9 cellular contexts compared by ENCODE assay signal in the genomic region with DNA sequence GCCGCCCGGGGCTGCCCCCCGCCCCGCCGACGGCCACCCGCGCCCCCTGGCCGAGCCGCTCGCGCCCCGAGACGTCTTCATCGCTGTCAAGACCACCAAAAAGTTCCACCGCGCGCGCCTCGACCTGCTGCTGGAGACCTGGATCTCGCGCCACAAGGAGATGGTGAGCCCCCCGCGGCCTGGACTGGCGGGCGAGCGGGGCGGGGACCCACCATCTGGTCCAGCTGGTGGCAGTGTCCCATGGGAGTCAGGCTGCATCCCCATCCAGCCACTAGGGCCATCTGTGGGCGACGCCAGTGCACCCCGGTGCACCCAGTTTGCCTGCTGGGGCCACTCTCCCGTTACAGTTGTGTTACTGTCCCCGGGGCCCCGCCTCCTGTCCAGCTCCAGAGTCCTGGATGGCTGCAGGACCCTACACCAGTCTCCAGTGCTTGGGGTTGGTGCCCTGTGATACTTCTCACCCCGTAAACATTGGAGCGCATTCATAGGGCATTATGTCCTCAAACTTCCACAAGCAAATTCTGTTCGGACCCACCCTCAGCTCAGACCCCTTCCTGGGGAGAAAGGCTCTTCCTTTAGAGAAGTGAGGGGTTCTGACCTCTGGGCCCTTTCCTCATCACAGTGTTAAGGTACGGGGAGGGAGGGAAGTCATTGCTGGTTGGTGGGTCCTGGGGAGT. TPM values are rescaled to one million over a fixed set of nuclear protein-coding genes. Genes with fewer than 3 reads are reported as not detected.
DNase-seq lines count a peak whose midpoint lies in the region; ATAC-seq, FAIRE-seq and TF ChIP-seq lines count a peak whose summit lies in the region.
"Had no signal": no experiment of that assay in that cellular context is flagged by ENCODE, and none has a peak within 500 bp of the region (broad histone marks: within the 10 kb centered on the region; RNA-seq: fewer than 3 reads in every experiment).

No MANE protein-coding gene starts in this region.

- H3K36me3 Mint-ChIP-seq in activated naive CD4-positive, alpha-beta T cell treated with anti-CD3 and anti-CD28 coated beads for 36 hours (ENCODE audit: low read depth), result no peaks in the 10 kb centered on the region

- no peaks in the 10 kb centered on the region for H3K27me3 Mint-ChIP-seq in activated naive CD4-positive, alpha-beta T cell treated with anti-CD3 and anti-CD28 coated beads for 36 hours (ENCODE audit: low read depth)

- H3K9me3 ChIP-seq in OCI-LY7 (ENCODE audit: low read length) (no peaks in the 10 kb centered on the region), mammary epithelial cell (replicated peaks; ENCODE audit: insufficient read depth, low read length) (no peaks in the 10 kb centered on the region), mesodermal cell (ENCODE audit: control insufficient read depth, low read length) (no peaks in the 10 kb centered on the region)

- H3K4me2 ChIP-seq in OCI-LY7 (ENCODE audit: low read length) (peak overlapping the region; percentile 43; the same call in 1 of the 2 replicates), mammary epithelial cell (ENCODE audit: insufficient read depth, low read depth, low read length) (peak overlapping the region; percentile 93)

- peaks cover 38% of the 10 kb centered on the region for H3K4me1 Mint-ChIP-seq in activated naive CD4-positive, alpha-beta T cell treated with anti-CD3 and anti-CD28 coated beads for 36 hours (ENCODE audit: low read depth)

- TF ChIP-seq CTCF in OCI-LY7 (conservative IDR thresholded peaks at IDR 0.05; ENCODE audit: low read length) (no peak), mammary epithelial cell (conservative IDR thresholded peaks at IDR 0.05 in 1 of 2, IDR thresholded peaks at IDR 0.05 in 1 of 2; ENCODE audit: extremely low read depth in 1 of 2, insufficient read depth in 1 of 2, low read depth in 1 of 2, low read length in 2 of 2) (peak in 1 of 2 donors; percentile 12)

- H3K27ac ChIP-seq in OCI-LY7 (ENCODE audit: low read depth, low read length, poor library complexity, severe bottlenecking), result no peak overlapping the region
- H3K27ac ChIP-seq in mammary epithelial cell (ENCODE audit: insufficient read depth, low read depth, low read length), result no peak overlapping the region
- no peak overlapping the region for H3K27ac ChIP-seq in mesodermal cell (ENCODE audit: low read depth, low read length, severe bottlenecking)

- dilution Hi-C loops in mammary epithelial cell (cut with HindIII; ENCODE audit: low sequenced_read_pairs), result no loop called here

- no peaks in the 10 kb centered on the region for H3K9me2 ChIP-seq in OCI-LY7 (ENCODE audit: insufficient read depth, low read length)

- H3K4me3 ChIP-seq in OCI-LY7 (ENCODE audit: low read depth, low read length, poor library complexity, severe bottlenecking), result peak overlapping the region; percentile 28
- peak overlapping the region; percentile 42 to 79 (median 77) for H3K4me3 ChIP-seq in mammary epithelial cell (replicated peaks in 1 of 3; ENCODE audit: insufficient read depth in 1 of 3, low read depth in 2 of 3, low read length in 3 of 3)
- peak overlapping the region; percentile 58 for H3K4me3 ChIP-seq in mesodermal cell (ENCODE audit: extremely low read depth, insufficient read depth, low read length, poor library complexity, severe bottlenecking)

- H3K27me3 ChIP-seq in mammary epithelial cell (ENCODE audit: insufficient read depth, low read length), result no peaks in the 10 kb centered on the region

- CTCF ChIA-PET in activated naive CD4-positive, alpha-beta T cell treated with anti-CD3 and anti-CD28 coated beads for 36 hours (lab: Charles Lee), result interaction anchor here (0.6 to 1.1 kb wide), 3 partner anchors 9 to 860 kb away, joined by 3 to 5 read pairs (median 4); no protein-coding TSS in a partner anchor
- CTCF ChIA-PET in OCI-LY7 (lab: Charles Lee; ENCODE audit: unreplicated experiment) (no interaction called here), mammary epithelial cell (lab: Charles Lee; ENCODE audit: low non-redundant PET) (interaction anchor here (0.6 kb wide), 1 partner anchor 139 kb away, joined by 6 read pairs; no protein-coding TSS in a partner anchor)

- in situ Hi-C loops in mammary epithelial cell (cut with MboI; ENCODE audit: low sequenced_read_pairs in 2 of 2), result no loop called here
- in situ Hi-C loops in G401 (cut with HindIII; ENCODE audit: low sequenced_read_pairs), result no loop called here

- DNase-seq in activated naive CD4-positive, alpha-beta T cell treated with anti-CD3 and anti-CD28 coated beads for 36 hours, result peak; percentile 54
- no peak for DNase-seq in activated naive CD4-positive, alpha-beta T cell (lab: John Stamatoyannopoulos, UW)
- no peak for DNase-seq in OCI-LY7 (ENCODE audit: low spot score)
- peak; percentile 43 for DNase-seq in mammary epithelial cell
- no peak for DNase-seq in G401 (ENCODE audit: low spot score)
- no peak for DNase-seq in RCC 7860 (ENCODE audit: low spot score)

- WGBS in mammary epithelial cell (ENCODE audit: low coverage, missing lambda C conversion rate), result 0% methylated on average over 8 of the region's 38 CpGs
- 1 to 2% methylated on average over 28 to 35 of the region's 38 CpGs for WGBS in mesodermal cell (ENCODE audit: insufficient coverage in 2 of 2), 2 experiments

- peak overlapping the region; percentile 82 for H3K27ac Mint-ChIP-seq in activated naive CD4-positive, alpha-beta T cell treated with anti-CD3 and anti-CD28 coated beads for 36 hours

- H2AFZ ChIP-seq in OCI-LY7 (ENCODE audit: low read length) (no peak overlapping the region), mammary epithelial cell (ENCODE audit: low read depth, low read length) (no peak overlapping the region)

- H4K20me1 ChIP-seq in OCI-LY7 (ENCODE audit: insufficient read depth, low read length), result no peaks in the 10 kb centered on the region
- H4K20me1 ChIP-seq in mammary epithelial cell (ENCODE audit: insufficient read depth, low read length), result no peaks in the 10 kb centered on the region

- H3K4me1 ChIP-seq in OCI-LY7 (ENCODE audit: insufficient read depth, low read length, poor library complexity, severe bottlenecking) (peaks cover 32% of the 10 kb centered on the region), mammary epithelial cell (ENCODE audit: insufficient read depth, low read length) (peaks cover 70% of the 10 kb centered on the region), mesodermal cell (ENCODE audit: control insufficient read depth, insufficient read depth, low read length, poor library complexity, severe bottlenecking) (peaks cover 56% of the 10 kb centered on the region)

- H3K36me3 ChIP-seq in OCI-LY7 (ENCODE audit: insufficient read depth, low read length) (no peaks in the 10 kb centered on the region), mammary epithelial cell (ENCODE audit: insufficient read depth, low read length) (no peaks in the 10 kb centered on the region), mesodermal cell (ENCODE audit: control insufficient read depth, insufficient read depth, low read length) (peaks cover 3% of the 10 kb centered on the region)

- BruUV-seq in OCI-LY7 (replicated peaks; lab: Mats Ljungman, UMichigan) (no TSS peak), mammary epithelial cell (replicated peaks; lab: Mats Ljungman, UMichigan) (TSS peak; percentile 77)

- ATAC-seq in HG02678 (IDR thresholded peaks at IDR 0.05; ENCODE audit: unreplicated experiment), result no peak

- peak overlapping the region; percentile 94 for H3K4me3 Mint-ChIP-seq in activated naive CD4-positive, alpha-beta T cell treated with anti-CD3 and anti-CD28 coated beads for 36 hours

- H3K9me3 Mint-ChIP-seq in activated naive CD4-positive, alpha-beta T cell treated with anti-CD3 and anti-CD28 coated beads for 36 hours, result no peaks in the 10 kb centered on the region

- no peak for FAIRE-seq in RCC 7860 (lab: Jason Lieb, UNC)
- FAIRE-seq: colon had no signal

- peak overlapping the region; percentile 6 for H3K9ac ChIP-seq in mammary epithelial cell (ENCODE audit: insufficient read depth, low read length)

- no peaks in the 10 kb centered on the region for H3K79me2 ChIP-seq in OCI-LY7 (ENCODE audit: insufficient read depth, low read depth, low read length)
- peaks cover 34% of the 10 kb centered on the region for H3K79me2 ChIP-seq in mammary epithelial cell (ENCODE audit: insufficient read depth, low read length)

- POLR2A ChIA-PET in OCI-LY7 (lab: Charles Lee), result no interaction called here

- intact Hi-C loops in activated naive CD4-positive, alpha-beta T cell treated with anti-CD3 and anti-CD28 coated beads for 36 hours (cut with micrococcal nuclease), result loop anchor here (1.0 to 5.0 kb wide), 4 partner anchors 12 to 322 kb away; a partner anchor contains a TSS
- intact Hi-C loops in OCI-LY7 (cut with micrococcal nuclease; ENCODE audit: unreplicated experiment), result no loop called here
- intact Hi-C loops in mammary epithelial cell (cut with micrococcal nuclease), result loop anchor here (5.0 kb wide), 1 partner anchor 112 kb away; a partner anchor contains a TSS

RNA-seq across cellular contexts. Expression of a gene that starts 0.7 kb away (rescaled TPM):
- total RNA-seq in activated naive CD4-positive, alpha-beta T cell treated with anti-CD3 and anti-CD28 coated beads for 36 hours, result 10 to 100 TPM; 19.7 to 22.7 TPM
- 1.2 and 2.3 TPM in 2 replicates for total RNA-seq in OCI-LY7 (2014; rRNA removed; shearing (Covaris generic))
- 1.2 and 2.1 TPM in 2 replicates for total RNA-seq in OCI-LY7 (2022)
- 100 to 1,000 TPM in 1 of 2 donors, 10 to 100 TPM in 1; 29.7 to 105 TPM for total RNA-seq in mammary epithelial cell
- 35.5 TPM for polyA plus RNA-seq in mammary epithelial cell
- 15.9 TPM for polyA minus RNA-seq in mammary epithelial cell
- polyA plus RNA-seq in mesodermal cell (2013, experiment 1 of 2), result 20.5 TPM
- 13.8 TPM for polyA plus RNA-seq in mesodermal cell (2013, experiment 2 of 2)
- total RNA-seq in G401 (2014; rRNA removed; shearing (Covaris generic)), result 3.4 and 5.6 TPM in 2 replicates

RNA-seq across cellular contexts. Expression of a gene that starts 35.1 kb away (rescaled TPM):
- 10 to 100 TPM; 26.8 to 27.3 TPM for total RNA-seq in activated naive CD4-positive, alpha-beta T cell treated with anti-CD3 and anti-CD28 coated beads for 36 hours
- 50.8 and 52.0 TPM in 2 replicates for total RNA-seq in OCI-LY7 (2014; rRNA removed; shearing (Covaris generic))
- 42.2 and 44.7 TPM in 2 replicates for total RNA-seq in OCI-LY7 (2022)
- 10 to 100 TPM; 20.5 to 25.3 TPM for total RNA-seq in mammary epithelial cell
- 15.3 TPM for polyA plus RNA-seq in mammary epithelial cell
- polyA minus RNA-seq in mammary epithelial cell, result 20.8 TPM
- 30.2 TPM for polyA plus RNA-seq in mesodermal cell (2013, experiment 1 of 2)
- 23.1 TPM for polyA plus RNA-seq in mesodermal cell (2013, experiment 2 of 2)
- 87.3 and 104 TPM in 2 replicates for total RNA-seq in G401 (2014; rRNA removed; shearing (Covaris generic))

RNA-seq across cellular contexts. Expression of a gene that starts 38.5 kb away (rescaled TPM):
- 1 to 10 TPM; 6.6 to 9.4 TPM for total RNA-seq in activated naive CD4-positive, alpha-beta T cell treated with anti-CD3 and anti-CD28 coated beads for 36 hours
- total RNA-seq in OCI-LY7 (2014; rRNA removed; shearing (Covaris generic)), result 3.9 and 6.6 TPM in 2 replicates
- total RNA-seq in OCI-LY7 (2022) (6.2 and 8.6 TPM in 2 replicates), mammary epithelial cell (10 to 100 TPM; 13.3 to 15.1 TPM)
- 5.4 TPM for polyA plus RNA-seq in mammary epithelial cell
- polyA minus RNA-seq in mammary epithelial cell, result 6.2 TPM
- polyA plus RNA-seq in mesodermal cell (2013, experiment 1 of 2), result 9.3 TPM
- 9.6 TPM for polyA plus RNA-seq in mesodermal cell (2013, experiment 2 of 2)
- 21.6 and 32.9 TPM in 2 replicates for total RNA-seq in G401 (2014; rRNA removed; shearing (Covaris generic))

RNA-seq across cellular contexts. Expression of a gene that starts 44.1 kb away (rescaled TPM):
- not detected for total RNA-seq in activated naive CD4-positive, alpha-beta T cell treated with anti-CD3 and anti-CD28 coated beads for 36 hours
- not detected in 2 replicates for total RNA-seq in OCI-LY7 (2014; rRNA removed; shearing (Covaris generic))
- total RNA-seq in OCI-LY7 (2022) (not detected in 2 replicates), mammary epithelial cell (not detected)
- not detected for polyA plus RNA-seq in mammary epithelial cell
- not detected for polyA minus RNA-seq in mammary epithelial cell
- not detected for polyA plus RNA-seq in mesodermal cell (2013, experiment 1 of 2)
- not detected for polyA plus RNA-seq in mesodermal cell (2013, experiment 2 of 2)
- not detected in 2 replicates for total RNA-seq in G401 (2014; rRNA removed; shearing (Covaris generic))

Comparison
In these comparisons a context has a peak if more than half of its experiments do, and no peak if none do; other contexts are left out.
1. DNase-seq: peak in activated naive CD4-positive, alpha-beta T cell treated with anti-CD3 and anti-CD28 coated beads for 36 hours (single experiment) and mammary epithelial cell (single experiment); none in activated naive CD4-positive, alpha-beta T cell (0 of 4), OCI-LY7 (single experiment), G401 (single experiment) and RCC 7860 (single experiment).
2. Peak in every context shown above with its lines, with median percentiles within 50 percentile points of each other: H3K4me3 ChIP-seq.